ENCODE assay signal across 12 cellular contexts in genomic region chr3:152557302-152557999, GRCh38.
DNase-seq lines count a peak whose midpoint lies in the region; ATAC-seq, FAIRE-seq and TF ChIP-seq lines count a peak whose summit lies in the region.
"Had no signal": no experiment of that assay in that cellular context is flagged by ENCODE, and none has a peak within 500 bp of the region (broad histone marks: within the 10 kb centered on the region; RNA-seq: fewer than 3 reads in every experiment).

No MANE protein-coding gene starts in this region.

- no peak overlapping the region for H3K4me3 Mint-ChIP-seq in activated T-cell treated with anti-CD3 and anti-CD28 coated beads, Interleukin-2, amount 50 U/mL, for 24 hours
- H3K4me3 Mint-ChIP-seq: memory B cell had no signal

- peaks cover 2% of the 10 kb centered on the region for H3K9me3 ChIP-seq in RWPE2 (ENCODE audit: severe bottlenecking)
- H3K9me3 ChIP-seq in psoas muscle = no peaks in the 10 kb centered on the region
- H3K9me3 ChIP-seq in small intestine (ENCODE audit: control insufficient read depth, low read depth) = no peaks in the 10 kb centered on the region

- peak; percentile 45 for ATAC-seq in GM19023 (IDR thresholded peaks at IDR 0.05; ENCODE audit: unreplicated experiment)
- ATAC-seq in HG02642 (IDR thresholded peaks at IDR 0.05; ENCODE audit: poor library complexity, unreplicated experiment) = peak; percentile 53
- no peak for ATAC-seq in RWPE2 (ENCODE audit: low read depth)
- peak in 2 of 4 donors; percentile 4 to 16 for ATAC-seq in psoas muscle
- ATAC-seq: SK-N-SH treated with all-trans-retinoic acid at 6 μM for 48 hours had no signal

- H3K36me3 Mint-ChIP-seq in activated T-cell treated with anti-CD3 and anti-CD28 coated beads, Interleukin-2, amount 50 U/mL, for 24 hours (ENCODE audit: low read depth) = no peaks in the 10 kb centered on the region
- H3K36me3 Mint-ChIP-seq: memory B cell had no signal

- H3K27ac ChIP-seq in RWPE2 (ENCODE audit: poor library complexity, severe bottlenecking) (peak overlapping the region; percentile 13), psoas muscle (peak overlapping the region; percentile 69), small intestine (ENCODE audit: low read depth in 1 of 2, low read length in 1 of 2) (no peak overlapping the region)

- H3K27ac Mint-ChIP-seq in activated T-cell treated with anti-CD3 and anti-CD28 coated beads, Interleukin-2, amount 50 U/mL, for 24 hours = no peak overlapping the region
- H3K27ac Mint-ChIP-seq: memory B cell had no signal

- H3K9me3 Mint-ChIP-seq in activated T-cell treated with anti-CD3 and anti-CD28 coated beads, Interleukin-2, amount 50 U/mL, for 24 hours = no peaks in the 10 kb centered on the region
- H3K9me3 Mint-ChIP-seq: memory B cell had no signal

- H3K36me3 ChIP-seq in RWPE2 (ENCODE audit: low read depth) (no peaks in the 10 kb centered on the region), psoas muscle (ENCODE audit: insufficient read depth in 1 of 2, low read depth in 1 of 2) (no peaks in the 10 kb centered on the region), small intestine (ENCODE audit: control insufficient read depth in 2 of 2, insufficient read depth in 2 of 2, low read length in 2 of 2) (no peaks in the 10 kb centered on the region)

- DNase-seq in RWPE2 (ENCODE audit: low spot score) (no peak), psoas muscle (no peak), head of caudate nucleus (no peak), HTR-8/SVneo (ENCODE audit: insufficient read length, low spot score) (no peak), small intestine (no peak)
- no peak for DNase-seq in activated T-cell treated with anti-CD3 and anti-CD28 coated beads, Interleukin-2, amount 50 U/mL, for 24 hours
- DNase-seq: DMS 273 treated with DMSO at 0.1 percent for 48 hours, NCI-H1092 had no signal

- H3K27me3 ChIP-seq in RWPE2 (ENCODE audit: insufficient read depth, poor library complexity, severe bottlenecking) (no peaks in the 10 kb centered on the region), psoas muscle (ENCODE audit: insufficient read depth in 3 of 3, low read length in 2 of 3) (no peaks in the 10 kb centered on the region), small intestine (ENCODE audit: control insufficient read depth in 2 of 2, insufficient read depth in 2 of 2, low read length in 2 of 2) (no peaks in the 10 kb centered on the region)

- FAIRE-seq in HTR-8/SVneo (lab: Jason Lieb, UNC) (no peak), small intestine (lab: Jason Lieb, UNC) (no peak)

- peaks cover 3% of the 10 kb centered on the region for H3K27me3 Mint-ChIP-seq in activated T-cell treated with anti-CD3 and anti-CD28 coated beads, Interleukin-2, amount 50 U/mL, for 24 hours

- TF ChIP-seq CTCF in RWPE2 (IDR thresholded peaks at IDR 0.05; ENCODE audit: poor library complexity, severe bottlenecking) (no peak), psoas muscle (IDR thresholded peaks at IDR 0.05) (no peak)

- peaks cover 12% of the 10 kb centered on the region for H3K4me1 Mint-ChIP-seq in activated T-cell treated with anti-CD3 and anti-CD28 coated beads, Interleukin-2, amount 50 U/mL, for 24 hours (ENCODE audit: low read depth)
- H3K4me1 Mint-ChIP-seq: memory B cell had no signal

- 37 to 40% (median 39%) methylated on average over 2 of the region's 2 CpGs for WGBS in psoas muscle, 3 donors
- 32 to 37% (median 36%) methylated on average over 2 of the region's 2 CpGs for WGBS in small intestine, 3 donors

- H3K4me1 ChIP-seq in RWPE2 (ENCODE audit: insufficient read depth, poor library complexity, severe bottlenecking) = peaks cover 8% of the 10 kb centered on the region
- peaks cover 34% of the 10 kb centered on the region for H3K4me1 ChIP-seq in psoas muscle
- H3K4me1 ChIP-seq in small intestine (ENCODE audit: control insufficient read depth in 2 of 2, insufficient read depth in 1 of 2, low read depth in 1 of 2, low read length in 1 of 2) = peaks cover 0 to 2% of the 10 kb centered on the region in 2 donors

- H3K4me3 ChIP-seq in RWPE2 (ENCODE audit: severe bottlenecking) = no peak overlapping the region
- no peak overlapping the region for H3K4me3 ChIP-seq in psoas muscle
- H3K4me3 ChIP-seq in small intestine (ENCODE audit: low read depth in 1 of 2, low read length in 2 of 2) = no peak overlapping the region

- intact Hi-C loops in psoas muscle (cut with DNase I) = no loop called here
- intact Hi-C loops in head of caudate nucleus (cut with DNase I) = no loop called here

Comparison
In these comparisons a context has a peak if more than half of its experiments do, and no peak if none do; other contexts are left out.
1. H3K27ac ChIP-seq: peak in RWPE2 (single experiment) and psoas muscle (single experiment); none in small intestine (0 of 2).